8 cellular contexts compared by ENCODE assay signal in the genomic region with DNA sequence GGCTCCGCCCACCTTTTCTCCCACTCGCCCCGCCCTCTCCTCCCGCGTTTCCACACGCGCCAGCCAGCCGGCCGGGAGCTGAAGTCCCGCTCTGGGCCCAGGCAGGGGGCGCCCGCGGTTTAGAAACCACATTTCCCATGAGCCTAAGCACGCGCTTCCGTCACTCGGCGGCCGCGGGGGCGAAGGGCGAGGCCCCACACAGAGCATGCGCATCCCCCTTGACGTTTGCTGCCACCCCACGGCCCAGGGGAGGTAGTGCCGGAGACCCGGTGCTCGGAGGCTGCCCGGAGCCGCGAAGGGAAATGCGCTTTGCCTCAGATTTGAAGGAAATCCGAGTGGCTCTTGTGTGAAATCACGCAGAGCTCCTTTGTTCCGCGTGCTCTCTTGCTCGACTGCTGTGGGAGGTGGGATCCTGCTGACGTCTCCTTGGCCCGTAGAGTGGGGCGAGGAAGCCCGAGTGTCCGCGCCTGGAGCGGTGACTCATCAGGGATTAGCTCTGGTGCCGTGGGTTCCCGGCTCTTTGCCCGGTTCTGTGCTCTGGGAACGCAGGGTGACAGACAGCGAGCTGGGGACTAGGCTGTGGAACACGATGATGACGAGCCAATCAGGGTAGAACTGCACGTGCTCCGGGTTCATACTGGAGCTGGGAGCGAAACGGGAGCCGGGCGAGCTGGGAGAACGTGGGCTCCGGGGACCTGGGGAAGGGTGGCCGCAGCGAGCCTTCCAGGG. TPM values are rescaled to one million over a fixed set of nuclear protein-coding genes. Genes with fewer than 3 reads are reported as not detected.
DNase-seq lines count a peak whose midpoint lies in the region; ATAC-seq and TF ChIP-seq lines count a peak whose summit lies in the region.

No MANE protein-coding gene starts in this region.

- H3K27ac ChIP-seq in right lobe of liver: peak overlapping the region; percentile 96 to 99 (median 96)

- H3K9me3 ChIP-seq in right lobe of liver: no peaks in the 10 kb centered on the region

- intact Hi-C loops in right lobe of liver (cut with DNase I): no loop called here

- peak; percentile 85 to 91 (median 89) for TF ChIP-seq CTCF in right lobe of liver (IDR thresholded peaks at IDR 0.05)

- DNase-seq in CD1c-positive myeloid dendritic cell (ENCODE audit: extremely low spot score) (peak; percentile 99), NCI-H748 (lab: John Stamatoyannopoulos, UW; ENCODE audit: unreplicated experiment) (peak; percentile 97), dermis microvascular lymphatic vessel endothelial cell (ENCODE audit: low read depth in 2 of 2) (peak; percentile 96 to 99), right lobe of liver (peak; percentile 99 to 100 (median 99))
- DNase-seq in activated CD4-positive, alpha-beta T cell treated with anti-CD3 and anti-CD28 coated beads, Interleukin-2, amount 50 U/mL, for 4 hours: peak; percentile 98
- peak; percentile 98 for DNase-seq in stimulated activated CD4-positive, alpha-beta T cell treated with anti-CD3 and anti-CD28 coated beads, Interleukin-4, amount 100 ng/mL, for 4 hours

- H3K27me3 ChIP-seq in right lobe of liver: no peaks in the 10 kb centered on the region

- TF ChIP-seq POLR2A in right lobe of liver (IDR thresholded peaks at IDR 0.05): peak; percentile 88

- WGBS in right lobe of liver (ENCODE audit: insufficient coverage, low coverage, low lambda C conversion rate, missing lambda C conversion rate): 1% methylated on average over 31 of the region's 61 CpGs

- no peaks in the 10 kb centered on the region for H3K36me3 ChIP-seq in right lobe of liver

- peaks cover 0 to 12% (median 5%) of the 10 kb centered on the region in 4 donors for H3K4me1 ChIP-seq in right lobe of liver

- H3K4me3 ChIP-seq in right lobe of liver: peak overlapping the region; percentile 61 to 87 (median 84)

- ATAC-seq in GM19372 (IDR thresholded peaks at IDR 0.05; ENCODE audit: low read depth, unreplicated experiment) (peak; percentile 82), HG03558 (IDR thresholded peaks at IDR 0.05; ENCODE audit: extremely low read depth, unreplicated experiment) (peak; percentile 53), right lobe of liver (peak; percentile 88 to 95 (median 92))

RNA-seq across cellular contexts. Expression of a gene that starts 0.4 kb away (rescaled TPM):
- total RNA-seq in dermis microvascular lymphatic vessel endothelial cell: 35.8 and 43.9 TPM in 2 replicates
- total RNA-seq in right lobe of liver: 10 to 100 TPM in 3 of 6 experiments, 1 to 10 TPM in 3; 7.0 to 15.5 (median 9.1) TPM

Comparison
In these comparisons a context has a peak if more than half of its experiments do, and no peak if none do; other contexts are left out.
1. Peak in every context shown above with its lines: DNase-seq, ATAC-seq, H3K4me3 ChIP-seq and H3K27ac ChIP-seq.